ENCODE assay signal across 11 cellular contexts in genomic region chr22:26587991-26588613, GRCh38. TPM values are rescaled to one million over a fixed set of nuclear protein-coding genes. Genes with fewer than 3 reads are reported as not detected.
DNase-seq lines count a peak whose midpoint lies in the region; ATAC-seq, FAIRE-seq and TF ChIP-seq lines count a peak whose summit lies in the region.
"Had no signal": no experiment of that assay in that cellular context is flagged by ENCODE, and none has a peak within 500 bp of the region (broad histone marks: within the 10 kb centered on the region; RNA-seq: fewer than 3 reads in every experiment).

No MANE protein-coding gene starts in this region.

- H3K27me3 ChIP-seq in DND-41 (ENCODE audit: insufficient read depth, low read length, poor library complexity) (peaks cover 3% of the 10 kb centered on the region), K562 (ENCODE audit: control insufficient read depth in 2 of 2, insufficient read depth in 2 of 2, low read length in 2 of 2) (no peaks in the 10 kb centered on the region)

- H3K36me3 ChIP-seq in DND-41 (ENCODE audit: insufficient read depth, low read length) = no peaks in the 10 kb centered on the region; the same call in 1 of the 2 replicates
- H3K36me3 ChIP-seq in K562 (ENCODE audit: control insufficient read depth, insufficient read depth, low read length) = peaks cover 48% of the 10 kb centered on the region

- H3K27ac ChIP-seq in DND-41 (ENCODE audit: low read length) (no peak overlapping the region), K562 (ENCODE audit: extremely low read depth, low read depth, low read length) (peak overlapping the region; percentile 88)

- peak overlapping the region; percentile 94; the same call in 1 of the 2 replicates for H3K4me2 ChIP-seq in DND-41 (ENCODE audit: insufficient read depth, low read length)
- peak overlapping the region; percentile 97 for H3K4me2 ChIP-seq in K562 (ENCODE audit: insufficient read depth, low read length)

- TF ChIP-seq POLR2A in NB4 (IDR thresholded peaks at IDR 0.05; ENCODE audit: extremely low read depth, insufficient read length) (no peak), K562 (conservative IDR thresholded peaks at IDR 0.05) (no peak)

- H3K27ac Mint-ChIP-seq in nephron progenitor cell = no peak overlapping the region

- peak overlapping the region; percentile 88 for H3K4me3 Mint-ChIP-seq in nephron progenitor cell

- CTCF ChIA-PET in K562 (lab: Yijun Ruan, JAX; ENCODE audit: low intra/inter-chr PET ratio) = no interaction called here

- H3K9me3 ChIP-seq in DND-41 (ENCODE audit: insufficient read depth, low read length, severe bottlenecking) = no peaks in the 10 kb centered on the region
- H3K9me3 ChIP-seq in K562 (replicated peaks; ENCODE audit: control insufficient read depth, insufficient read depth, low read depth, low read length) = no peaks in the 10 kb centered on the region

- peaks cover 9% of the 10 kb centered on the region for H3K36me3 Mint-ChIP-seq in nephron progenitor cell (ENCODE audit: low read depth)

- H3K9me1 ChIP-seq in K562 (ENCODE audit: control insufficient read depth, insufficient read depth, low read length) = no peaks in the 10 kb centered on the region

- peaks cover 10% of the 10 kb centered on the region for H3K9me3 Mint-ChIP-seq in nephron progenitor cell

- ATAC-seq in DND-41 (ENCODE audit: insufficient read depth, low read depth) = no peak
- ATAC-seq in K562 = peak; percentile 13; the same call in 2 of the 3 replicates
- ATAC-seq in HG03108 (IDR thresholded peaks at IDR 0.05; ENCODE audit: unreplicated experiment) = no peak
- no peak for ATAC-seq in GM18511 (IDR thresholded peaks at IDR 0.05; ENCODE audit: unreplicated experiment)

- TF ChIP-seq EP300 in K562 (IDR thresholded peaks at IDR 0.05; ENCODE audit: low read length) = no peak; the same call in 1 of the 2 replicates

- H2AFZ ChIP-seq in DND-41 (ENCODE audit: low read depth, low read length) (no peak overlapping the region), K562 (ENCODE audit: low read depth, low read length) (no peak overlapping the region)

- no peak for TF ChIP-seq RAD21 in K562 (CRISPR knock-in tag; conservative IDR thresholded peaks at IDR 0.05 in 1 of 2, IDR thresholded peaks at IDR 0.05 in 1 of 2)

- H3K4me1 ChIP-seq in DND-41 (ENCODE audit: insufficient read depth, low read length) (peaks cover 32% of the 10 kb centered on the region), K562 (replicated peaks in 1 of 2; ENCODE audit: control insufficient read depth in 2 of 2, insufficient read depth in 2 of 2, low read length in 2 of 2) (peaks cover 24 to 31% of the 10 kb centered on the region in 2 experiments)

- H4K20me1 ChIP-seq in DND-41 (ENCODE audit: insufficient read depth, low read length) = no peaks in the 10 kb centered on the region; the same call in 1 of the 2 replicates
- peaks cover 11% of the 10 kb centered on the region; the same call in 1 of the 2 replicates for H4K20me1 ChIP-seq in K562 (replicated peaks; ENCODE audit: control insufficient read depth, insufficient read depth, low read length)

- no peak overlapping the region for H3K4me3 ChIP-seq in DND-41 (ENCODE audit: low read depth in 1 of 2, low read length in 2 of 2)
- peak overlapping the region; percentile 78 for H3K4me3 ChIP-seq in NB4 (ENCODE audit: low read depth, low read length)
- H3K4me3 ChIP-seq in K562 = peak overlapping the region; percentile 93

- no peak for DNase-seq in DND-41
- DNase-seq in NB4 (ENCODE audit: low read depth) = peak; percentile 71
- peak in 1 of 4 experiments; percentile 54 for DNase-seq in K562 (ENCODE audit: extremely low read depth in 1 of 4, low spot score in 3 of 4)
- DNase-seq in nephron progenitor cell = no peak
- no peak for DNase-seq in midbrain (lab: John Stamatoyannopoulos, UW)
- no peak for DNase-seq in cerebellar nuclear complex (lab: John Stamatoyannopoulos, UW)
- DNase-seq: effector memory CD4-positive, alpha-beta T cell; NCI-H526 treated with DMSO at 0.1 percent for 48 hours had no signal

- intact Hi-C loops in K562 (cut with micrococcal nuclease) = loop anchor here (10.0 kb wide), 1 partner anchor 103 kb away; the partner anchor contains the start of genes HPS4 and SRRD

- POLR2A ChIA-PET in K562 (lab: Yijun Ruan, JAX) = no interaction called here

- H3K4me1 Mint-ChIP-seq in nephron progenitor cell = no peaks in the 10 kb centered on the region

- FAIRE-seq in K562 (lab: Jason Lieb, UNC) = peak; percentile 74

- H3K9ac ChIP-seq in DND-41 (ENCODE audit: low read depth, low read length) = no peak overlapping the region
- H3K9ac ChIP-seq in K562 (ENCODE audit: insufficient read depth in 1 of 2, low read depth in 2 of 2, low read length in 2 of 2) = peak overlapping the region in 1 of 2 experiments; percentile 78; a peak in 2 of 4 replicates

- 30% methylated on average over 3 of the region's 4 CpGs for WGBS in K562 (ENCODE audit: insufficient coverage, low coverage, missing lambda C conversion rate)

- BruUV-seq in K562 (replicated peaks; lab: Mats Ljungman, UMichigan) = TSS peak; percentile 50

- in situ Hi-C loops in K562 (cut with MboI) = no loop called here

- no peak for TF ChIP-seq CTCF in DND-41 (IDR thresholded peaks at IDR 0.05; ENCODE audit: borderline replicate concordance, extremely low read depth, low read length, poor library complexity, severe bottlenecking)
- TF ChIP-seq CTCF in NB4 (IDR thresholded peaks at IDR 0.05; ENCODE audit: low read depth, low read length) = no peak
- no peak for TF ChIP-seq CTCF in K562 (IDR thresholded peaks at IDR 0.05 in 2 of 3, conservative IDR thresholded peaks at IDR 0.05 in 1 of 3; ENCODE audit: insufficient read depth in 2 of 3, low read depth in 1 of 3, low read length in 3 of 3)
- TF ChIP-seq CTCF in nephron progenitor cell (IDR thresholded peaks at IDR 0.05) = no peak

- H3K27me3 Mint-ChIP-seq in nephron progenitor cell (ENCODE audit: low read depth, poor library complexity) = peaks cover 16% of the 10 kb centered on the region

- H3K79me2 ChIP-seq in DND-41 (ENCODE audit: insufficient read depth, low read length) (peaks cover 17% of the 10 kb centered on the region), K562 (ENCODE audit: control insufficient read depth, insufficient read depth, low read length) (peaks cover 71% of the 10 kb centered on the region)

RNA-seq across cellular contexts. Expression of gene TPST2, which starts 1.8 kb away (rescaled TPM):
- 183 and 357 TPM in 2 replicates for total RNA-seq in K562 (2011; cell fraction: chromatin; rRNA removed; ENCODE audit: low replicate concordance)
- total RNA-seq in K562 (2011; cell fraction: nucleolus; rRNA removed) = 260 and 261 TPM in 2 replicates
- 278 and 313 TPM in 2 replicates for total RNA-seq in K562 (2011; cell fraction: nucleoplasm; rRNA removed)
- total RNA-seq in K562 (2014; rRNA removed) (73.7 and 94.7 TPM in 2 replicates), K562 (2014; rRNA removed; fragmentation: Illumina TruSeq; extraction: Trizol) (26.3 and 26.6 TPM in 2 replicates), K562 (2015; rRNA removed; fragmentation: Illumina TruSeq; extraction: Trizol) (34.7 and 38.8 TPM in 2 replicates), K562 (2021) (88.7 and 92.1 TPM in 2 replicates)
- polyA plus RNA-seq in K562 (2011; rRNA removed) (123 and 126 TPM in 2 replicates), K562 (2014; fragmentation: Illumina TruSeq; extraction: Trizol) (60.1 and 64.7 TPM in 2 replicates), K562 (2014; fragmentation: Nextera tagmentation; extraction: Ambion mirVana) (10 to 100 TPM; 14.2 to 18.2 TPM), K562 (2014; rRNA removed) (85.0 and 92.3 TPM in 2 replicates)
- 164 and 307 TPM in 2 replicates for polyA plus RNA-seq in K562 (2011; cell fraction: cytosol; rRNA removed)
- polyA plus RNA-seq in K562 (2011; cell fraction: nucleus; rRNA removed) = 121 and 197 TPM in 2 replicates
- 61.7 and 68.9 TPM in 2 replicates for polyA plus RNA-seq in K562 (2012)
- 55.9 and 90.2 TPM in 2 replicates for polyA minus RNA-seq in K562 (2011; rRNA and poly(A)+ RNA removed)
- polyA minus RNA-seq in K562 (2011; cell fraction: cytosol; rRNA and poly(A)+ RNA removed) = 71.9 and 98.8 TPM in 2 replicates
- 53.2 and 63.2 TPM in 2 replicates for polyA minus RNA-seq in K562 (2011; cell fraction: nucleus; rRNA and poly(A)+ RNA removed)

RNA-seq across cellular contexts. Expression of gene CRYBB1, which starts 29.7 kb away (rescaled TPM):
- total RNA-seq in K562 (2011; cell fraction: chromatin; rRNA removed; ENCODE audit: low replicate concordance) = not detected in 2 replicates
- total RNA-seq in K562 (2011; cell fraction: nucleolus; rRNA removed) = not detected in 2 replicates
- total RNA-seq in K562 (2011; cell fraction: nucleoplasm; rRNA removed) = not detected in 2 replicates
- total RNA-seq in K562 (2014; rRNA removed) (0.29 and 0.45 TPM in 2 replicates), K562 (2014; rRNA removed; fragmentation: Illumina TruSeq; extraction: Trizol) (not detected in 2 replicates), K562 (2015; rRNA removed; fragmentation: Illumina TruSeq; extraction: Trizol) (not detected in 2 replicates), K562 (2021) (0.16 and 0.22 TPM in 2 replicates)
- polyA plus RNA-seq in K562 (2011; rRNA removed) (0.12 and 0.17 TPM in 2 replicates), K562 (2014; fragmentation: Illumina TruSeq; extraction: Trizol) (0.26 and 0.33 TPM in 2 replicates), K562 (2014; fragmentation: Nextera tagmentation; extraction: Ambion mirVana) (under 1 TPM; 0.18 to 0.41 TPM), K562 (2014; rRNA removed) (0.38 and 0.42 TPM in 2 replicates)
- polyA plus RNA-seq in K562 (2011; cell fraction: cytosol; rRNA removed) = 0.53 and 1.1 TPM in 2 replicates
- polyA plus RNA-seq in K562 (2011; cell fraction: nucleus; rRNA removed) = not detected in 2 replicates
- 0.12 and 0.42 TPM in 2 replicates for polyA plus RNA-seq in K562 (2012)
- not detected in 2 replicates for polyA minus RNA-seq in K562 (2011; rRNA and poly(A)+ RNA removed)
- not detected in 2 replicates for polyA minus RNA-seq in K562 (2011; cell fraction: cytosol; rRNA and poly(A)+ RNA removed)
- not detected in 2 replicates for polyA minus RNA-seq in K562 (2011; cell fraction: nucleus; rRNA and poly(A)+ RNA removed)

RNA-seq across cellular contexts. Expression of gene CRYBA4, which starts 33.7 kb away (rescaled TPM):
- 0.56 TPM in 1 of 2 replicates, not detected in the other for total RNA-seq in K562 (2011; cell fraction: chromatin; rRNA removed; ENCODE audit: low replicate concordance)
- total RNA-seq in K562 (2011; cell fraction: nucleolus; rRNA removed) = 0.67 TPM in 1 of 2 replicates, not detected in the other
- not detected in 2 replicates for total RNA-seq in K562 (2011; cell fraction: nucleoplasm; rRNA removed)
- 0.73 and 1.6 TPM in 2 replicates for total RNA-seq in K562 (2014; rRNA removed)
- total RNA-seq in K562 (2014; rRNA removed; fragmentation: Illumina TruSeq; extraction: Trizol) = 0.32 and 0.76 TPM in 2 replicates
- 0.34 and 0.69 TPM in 2 replicates for total RNA-seq in K562 (2015; rRNA removed; fragmentation: Illumina TruSeq; extraction: Trizol)
- total RNA-seq in K562 (2021) = 3.3 and 3.9 TPM in 2 replicates
- polyA plus RNA-seq in K562 (2011; rRNA removed) = 1.7 and 1.9 TPM in 2 replicates
- 0.47 and 1.5 TPM in 2 replicates for polyA plus RNA-seq in K562 (2011; cell fraction: cytosol; rRNA removed)
- polyA plus RNA-seq in K562 (2011; cell fraction: nucleus; rRNA removed) = 0.35 and 1.1 TPM in 2 replicates
- polyA plus RNA-seq in K562 (2012) = 1.7 and 2.1 TPM in 2 replicates
- 0.59 and 0.60 TPM in 2 replicates for polyA plus RNA-seq in K562 (2014; fragmentation: Illumina TruSeq; extraction: Trizol)
- polyA plus RNA-seq in K562 (2014; fragmentation: Nextera tagmentation; extraction: Ambion mirVana) = 1 to 10 TPM; 1.6 to 2.1 TPM
- polyA plus RNA-seq in K562 (2014; rRNA removed) = 0.93 and 2.1 TPM in 2 replicates
- polyA minus RNA-seq in K562 (2011; rRNA and poly(A)+ RNA removed) = not detected in 2 replicates
- not detected in 2 replicates for polyA minus RNA-seq in K562 (2011; cell fraction: cytosol; rRNA and poly(A)+ RNA removed)
- not detected in 2 replicates for polyA minus RNA-seq in K562 (2011; cell fraction: nucleus; rRNA and poly(A)+ RNA removed)
- total RNA-seq: mesenteric fat pad had no signal

Comparison
In these comparisons a context has a peak if more than half of its experiments do, and no peak if none do; other contexts are left out.
1. H3K4me3 ChIP-seq: peak in NB4 (single experiment) and K562 (single experiment); none in DND-41 (0 of 2).